22 cellular contexts compared by ENCODE assay signal in genomic region chr4:55442541-55442940, GRCh38. TPM values are rescaled to one million over a fixed set of nuclear protein-coding genes. Genes with fewer than 3 reads are reported as not detected.
A peak's percentile ranks its signal among the peaks of the same experiment; 100 is the strongest.
DNase-seq lines count a peak whose midpoint lies in the region; ATAC-seq, FAIRE-seq and TF ChIP-seq lines count a peak whose summit lies in the region.
"Had no signal": no experiment of that assay in that cellular context is flagged by ENCODE, and none has a peak within 500 bp of the region (broad histone marks: within the 10 kb centered on the region; RNA-seq: fewer than 3 reads in every experiment).

No MANE protein-coding gene starts in this region.

- H3K4me1 ChIP-seq in astrocyte (ENCODE audit: insufficient read depth, low read length) = peaks cover 18% of the 10 kb centered on the region

- H3K9ac ChIP-seq in astrocyte (ENCODE audit: low read length) = no peak overlapping the region

- no peak overlapping the region for H3K27ac ChIP-seq in astrocyte (ENCODE audit: low read depth, low read length)
- H3K27ac ChIP-seq: A549 had no signal

- H3K36me3 ChIP-seq in astrocyte (ENCODE audit: insufficient read depth, low read length) = peaks cover 9% of the 10 kb centered on the region

- no peaks in the 10 kb centered on the region for H3K79me2 ChIP-seq in astrocyte (ENCODE audit: insufficient read depth, low read length)

- DNase-seq in ELR (ENCODE audit: low read depth) = peak; percentile 2
- peak; percentile 22 for DNase-seq in M059J (ENCODE audit: low read depth)
- DNase-seq in astrocyte (ENCODE audit: low read depth) = no peak
- DNase-seq in nephron progenitor cell = no peak
- DNase-seq in HUDEP-2 (lab: John Stamatoyannopoulos, UW; ENCODE audit: unreplicated experiment in 76 of 76) = no peak
- DNase-seq in NCI-H226 = no peak
- DNase-seq: GF-D8; MM.1S; NCI-H1048; NCI-H1417 treated with DMSO at 0.1 percent for 48 hours; NCI-H187; NCI-H2107; NCI-H748 treated with DMSO at 0.1 percent for 48 hours; NK-92 treated with Interleukin-12 subunit alpha and Interleukin-12 subunit beta, amount 100 ng/mL, for 24 hours had no signal

- TF ChIP-seq CTCF in astrocyte (IDR thresholded peaks at IDR 0.05; ENCODE audit: insufficient read depth, low read depth, low read length) = no peak
- TF ChIP-seq CTCF in nephron progenitor cell (IDR thresholded peaks at IDR 0.05) = no peak

- H3K9me3 ChIP-seq in astrocyte (ENCODE audit: insufficient read depth, low read depth, low read length) = no peaks in the 10 kb centered on the region
- H3K9me3 ChIP-seq: A549 had no signal

- H4K20me1 ChIP-seq in astrocyte (ENCODE audit: insufficient read depth, low read length) = no peaks in the 10 kb centered on the region

- no peak overlapping the region for H3K4me2 ChIP-seq in astrocyte (ENCODE audit: low read length)
- H3K4me2 ChIP-seq: A549 had no signal

- H3K36me3 Mint-ChIP-seq in astrocyte (ENCODE audit: low read depth, unreplicated experiment) (peaks cover 1% of the 10 kb centered on the region), nephron progenitor cell (ENCODE audit: low read depth) (peaks cover 50% of the 10 kb centered on the region)
- peaks cover 72% of the 10 kb centered on the region for H3K36me3 Mint-ChIP-seq in activated T-helper 17 cell treated with anti-CD3 and anti-CD28 coated beads, Interleukin-2, amount 50 U/mL, for 72 hours (ENCODE audit: low read depth)

- H3K9me3 Mint-ChIP-seq in astrocyte (ENCODE audit: unreplicated experiment) (no peaks in the 10 kb centered on the region), nephron progenitor cell (no peaks in the 10 kb centered on the region)
- H3K9me3 Mint-ChIP-seq in activated T-helper 17 cell treated with anti-CD3 and anti-CD28 coated beads, Interleukin-2, amount 50 U/mL, for 72 hours = no peaks in the 10 kb centered on the region
- H3K9me3 Mint-ChIP-seq: CD14-positive monocyte had no signal

- no peak overlapping the region for H3K4me3 ChIP-seq in astrocyte (ENCODE audit: insufficient read depth, low read depth, low read length)
- H3K4me3 ChIP-seq: A549, K562 had no signal

- H3K27ac Mint-ChIP-seq in astrocyte (ENCODE audit: unreplicated experiment) = peak overlapping the region; percentile 69
- peak overlapping the region; percentile 11 for H3K27ac Mint-ChIP-seq in nephron progenitor cell
- H3K27ac Mint-ChIP-seq in activated T-helper 17 cell treated with anti-CD3 and anti-CD28 coated beads, Interleukin-2, amount 50 U/mL, for 72 hours = no peak overlapping the region
- H3K27ac Mint-ChIP-seq: B cell, CD14-positive monocyte had no signal

- H3K4me3 Mint-ChIP-seq in astrocyte (ENCODE audit: unreplicated experiment) (no peak overlapping the region), nephron progenitor cell (no peak overlapping the region)
- no peak overlapping the region for H3K4me3 Mint-ChIP-seq in activated T-helper 17 cell treated with anti-CD3 and anti-CD28 coated beads, Interleukin-2, amount 50 U/mL, for 72 hours
- H3K4me3 Mint-ChIP-seq: B cell, CD14-positive monocyte had no signal

- H3K27me3 Mint-ChIP-seq in astrocyte (ENCODE audit: low read depth, unreplicated experiment) = no peaks in the 10 kb centered on the region
- H3K27me3 Mint-ChIP-seq in nephron progenitor cell (ENCODE audit: low read depth, poor library complexity) = no peaks in the 10 kb centered on the region
- no peaks in the 10 kb centered on the region for H3K27me3 Mint-ChIP-seq in activated T-helper 17 cell treated with anti-CD3 and anti-CD28 coated beads, Interleukin-2, amount 50 U/mL, for 72 hours
- H3K27me3 Mint-ChIP-seq: B cell had no signal

- ATAC-seq in activated T-helper 17 cell treated with anti-CD3 and anti-CD28 coated beads, Interleukin-2, amount 50 U/mL, for 72 hours (replicated peaks) = no peak
- ATAC-seq: A549, HepG2, K562, Panc1 had no signal

- H3K4me1 Mint-ChIP-seq in astrocyte (ENCODE audit: low read depth, unreplicated experiment) (peaks cover 33% of the 10 kb centered on the region), nephron progenitor cell (no peaks in the 10 kb centered on the region)
- H3K4me1 Mint-ChIP-seq in activated T-helper 17 cell treated with anti-CD3 and anti-CD28 coated beads, Interleukin-2, amount 50 U/mL, for 72 hours = peaks cover 8% of the 10 kb centered on the region

- FAIRE-seq in astrocyte (lab: Jason Lieb, UNC) = no peak
- FAIRE-seq: A549, H54, HepG2, K562 had no signal

- no peaks in the 10 kb centered on the region for H3K27me3 ChIP-seq in astrocyte (ENCODE audit: insufficient read depth, low read length)

- H2AFZ ChIP-seq in astrocyte (ENCODE audit: low read depth, low read length) = no peak overlapping the region

RNA-seq across cellular contexts. Expression of gene TMEM165, which starts 46.8 kb away (rescaled TPM):
- 132 and 143 TPM in 2 replicates for total RNA-seq in M059J (2014; rRNA removed; shearing (Covaris generic))
- 128 and 130 TPM in 2 replicates for total RNA-seq in astrocyte
- 10 to 100 TPM; 60.5 to 81.9 TPM for total RNA-seq in activated T-helper 17 cell treated with anti-CD3 and anti-CD28 coated beads, Interleukin-2, amount 50 U/mL, for 72 hours

Comparison
In these comparisons a context has a peak if more than half of its experiments do, and no peak if none do; other contexts are left out.
1. DNase-seq: peak in ELR (single experiment) and M059J (single experiment); none in astrocyte (single experiment), nephron progenitor cell (single experiment), HUDEP-2 (0 of 76) and NCI-H226 (single experiment).